In the genomic region with DNA sequence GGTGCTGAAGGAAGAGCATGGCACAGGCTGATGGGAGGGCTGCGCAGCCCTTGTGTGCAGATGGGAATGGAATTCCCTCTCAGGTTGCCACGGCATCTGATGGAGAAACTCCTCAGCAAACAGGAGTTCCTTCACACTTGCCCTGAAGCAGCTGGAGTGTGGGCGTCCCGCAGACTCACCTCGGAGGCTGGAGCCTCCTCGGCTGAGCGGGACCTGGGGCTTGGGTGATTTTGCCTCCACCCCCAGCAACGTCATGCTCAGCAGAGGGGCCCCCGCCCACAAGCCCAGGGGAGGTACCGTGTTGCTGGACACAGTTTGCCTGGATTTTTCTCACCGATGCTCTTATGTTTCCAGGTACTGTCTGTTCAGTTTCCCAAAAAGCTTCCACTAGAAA, we compare ENCODE assay signal across 15 cellular contexts.
DNase-seq lines count a peak whose midpoint lies in the region; FAIRE-seq and TF ChIP-seq lines count a peak whose summit lies in the region.
"Had no signal": no experiment of that assay in that cellular context is flagged by ENCODE, and none has a peak within 500 bp of the region (broad histone marks: within the 10 kb centered on the region; RNA-seq: fewer than 3 reads in every experiment).

No MANE protein-coding gene starts in this region.

- no peak overlapping the region for H3K27ac ChIP-seq in endodermal cell (ENCODE audit: low read depth, low read length)
- no peak overlapping the region for H3K27ac ChIP-seq in coronary artery
- H3K27ac ChIP-seq: parathyroid adenoma had no signal

- BruUV-seq in Calu3 (replicated peaks; lab: Mats Ljungman, UMichigan) = no TSS peak

- H3K4me1 Mint-ChIP-seq in Calu3 (ENCODE audit: low read depth, unreplicated experiment) = no peaks in the 10 kb centered on the region
- H3K4me1 Mint-ChIP-seq in endodermal cell = peaks cover 4% of the 10 kb centered on the region

- H3K4me3 ChIP-seq in Jurkat, Clone E6-1 (ENCODE audit: low read length) = peak overlapping the region; percentile 51
- H3K4me3 ChIP-seq in endodermal cell (ENCODE audit: low read length) (no peak overlapping the region), coronary artery (no peak overlapping the region)
- H3K4me3 ChIP-seq: lung had no signal

- H3K27me3 Mint-ChIP-seq in Calu3 (ENCODE audit: unreplicated experiment) (no peaks in the 10 kb centered on the region), endodermal cell (ENCODE audit: insufficient read depth) (peaks cover 2% of the 10 kb centered on the region)
- H3K27me3 Mint-ChIP-seq: activated CD4-positive, alpha-beta T cell treated with anti-CD3 and anti-CD28 coated beads for 36 hours had no signal

- CTCF ChIA-PET in Calu3 (lab: Charles Lee) = interaction anchor here (0.9 to 1.0 kb wide), 2 partner anchors 357 to 428 kb away, joined by 4 read pairs; no protein-coding TSS in a partner anchor

- no peaks in the 10 kb centered on the region for H3K27me3 ChIP-seq in endodermal cell (ENCODE audit: control insufficient read depth, insufficient read depth, low read length, poor library complexity, severe bottlenecking)

- H3K4me3 Mint-ChIP-seq in Calu3 (ENCODE audit: low read depth, unreplicated experiment) = no peak overlapping the region
- peak overlapping the region; percentile 53 for H3K4me3 Mint-ChIP-seq in endodermal cell
- H3K4me3 Mint-ChIP-seq: activated CD4-positive, alpha-beta T cell treated with anti-CD3 and anti-CD28 coated beads for 36 hours; activated T-cell treated with anti-CD3 and anti-CD28 coated beads, Interleukin-2, amount 50 U/mL, for 4 hours; HFFc6 had no signal

- no peak for FAIRE-seq in GM19239 (lab: Jason Lieb, UNC)

- intact Hi-C loops in Calu3 (cut with micrococcal nuclease; ENCODE audit: unreplicated experiment) = loop anchor here (5.0 to 10.0 kb wide), 3 partner anchors 103 to 281 kb away; a partner anchor contains a TSS

- H3K36me3 Mint-ChIP-seq in Calu3 (ENCODE audit: insufficient read depth, unreplicated experiment) = no peaks in the 10 kb centered on the region
- no peaks in the 10 kb centered on the region for H3K36me3 Mint-ChIP-seq in endodermal cell (ENCODE audit: low read depth)

- TF ChIP-seq CTCF in Calu3 (IDR thresholded peaks at IDR 0.05; ENCODE audit: unreplicated experiment) (no peak), endodermal cell (conservative IDR thresholded peaks at IDR 0.05) (no peak), coronary artery (IDR thresholded peaks at IDR 0.05) (no peak)

- DNase-seq in Calu3 (peak; percentile 55), endodermal cell (no peak), occipital lobe (lab: John Stamatoyannopoulos, UW) (peak; percentile 55), coronary artery (ENCODE audit: low spot score) (no peak), NOMO-1 (lab: John Stamatoyannopoulos, UW; ENCODE audit: unreplicated experiment in 2 of 2) (no peak), SK-N-DZ (ENCODE audit: low spot score) (no peak), GM19239 (ENCODE audit: insufficient read length, low spot score) (no peak)
- DNase-seq in Jurkat, Clone E6-1 (ENCODE audit: low read depth, low spot score) = no peak
- DNase-seq: C1 segment of cervical spinal cord, GDM1, HFFc6 had no signal

- H3K9me3 Mint-ChIP-seq in Calu3 (ENCODE audit: low read depth, unreplicated experiment) (no peaks in the 10 kb centered on the region), endodermal cell (no peaks in the 10 kb centered on the region)
- H3K9me3 Mint-ChIP-seq: activated T-cell treated with anti-CD3 and anti-CD28 coated beads, Interleukin-2, amount 50 U/mL, for 4 hours; HFFc6 had no signal

- no peak overlapping the region for H3K9ac ChIP-seq in endodermal cell (ENCODE audit: extremely low read depth, low read length, poor library complexity, severe bottlenecking)
- H3K9ac ChIP-seq: parathyroid adenoma had no signal

- no peaks in the 10 kb centered on the region for H3K9me3 ChIP-seq in endodermal cell (ENCODE audit: control insufficient read depth, low read length)

- peaks cover 3% of the 10 kb centered on the region for H3K4me1 ChIP-seq in endodermal cell (ENCODE audit: control insufficient read depth, insufficient read depth, low read length)
- H3K4me1 ChIP-seq: parathyroid adenoma had no signal

- no peaks in the 10 kb centered on the region for H3K36me3 ChIP-seq in endodermal cell (ENCODE audit: control insufficient read depth, insufficient read depth, low read length)

- 83 to 94% methylated on average over 1 to 11 of the region's 11 CpGs for WGBS in endodermal cell (ENCODE audit: insufficient coverage in 1 of 2, insufficient read length in 1 of 2), 2 experiments

- no peak overlapping the region for H3K27ac Mint-ChIP-seq in Calu3 (ENCODE audit: unreplicated experiment)
- peak overlapping the region; percentile 90 for H3K27ac Mint-ChIP-seq in endodermal cell
- H3K27ac Mint-ChIP-seq: activated CD4-positive, alpha-beta T cell treated with anti-CD3 and anti-CD28 coated beads for 36 hours; HFFc6 had no signal

Comparison
In these comparisons a context has a peak if more than half of its experiments do, and no peak if none do; other contexts are left out.
1. DNase-seq: peak in Calu3 (single experiment) and occipital lobe (single experiment); none in Jurkat, Clone E6-1 (single experiment), endodermal cell (single experiment), coronary artery (single experiment), NOMO-1 (0 of 2), SK-N-DZ (single experiment) and GM19239 (single experiment).